Comparison of ENCODE assay signal across 18 cellular contexts in genomic region chr12:63961543-63961942, GRCh38.
DNase-seq lines count a peak whose midpoint lies in the region; ATAC-seq, FAIRE-seq and TF ChIP-seq lines count a peak whose summit lies in the region.
"Had no signal": no experiment of that assay in that cellular context is flagged by ENCODE, and none has a peak within 500 bp of the region (broad histone marks: within the 10 kb centered on the region; RNA-seq: fewer than 3 reads in every experiment).

No MANE protein-coding gene starts in this region.

- H3K27ac Mint-ChIP-seq in osteocyte (ENCODE audit: unreplicated experiment): peak overlapping the region; percentile 31
- H3K27ac Mint-ChIP-seq: B cell; CD4-positive, alpha-beta T cell; H9 had no signal

- no peak for FAIRE-seq in A549 (lab: Jason Lieb, UNC)
- no peak for FAIRE-seq in K562 (lab: Jason Lieb, UNC)
- FAIRE-seq: D721Med, H1 had no signal

- H3K4me1 Mint-ChIP-seq in osteocyte (ENCODE audit: unreplicated experiment): peaks cover 11% of the 10 kb centered on the region
- H3K4me1 Mint-ChIP-seq: B cell had no signal

- H3K27me3 Mint-ChIP-seq in osteocyte (ENCODE audit: unreplicated experiment): no peaks in the 10 kb centered on the region
- H3K27me3 Mint-ChIP-seq: CD4-positive, alpha-beta T cell had no signal

- intact Hi-C loops in K562 (cut with micrococcal nuclease) (no loop called here), uterus (cut with DNase I; ENCODE audit: low total_unique reads) (no loop called here)

- H3K36me3 ChIP-seq in K562 (ENCODE audit: control insufficient read depth, insufficient read depth, low read length) (no peaks in the 10 kb centered on the region), uterus (no peaks in the 10 kb centered on the region)

- DNase-seq in A549 (ENCODE audit: low read depth in 1 of 2, low spot score in 1 of 2): no peak
- DNase-seq in K562 (ENCODE audit: extremely low read depth in 1 of 4, low spot score in 3 of 4): no peak
- DNase-seq in fibroblast of peridontal ligament (ENCODE audit: extremely low read depth): peak; percentile 54
- DNase-seq in osteocyte (ENCODE audit: extremely low spot score, unreplicated experiment): no peak
- no peak for DNase-seq in uterus
- no peak for DNase-seq in CD1c-positive myeloid dendritic cell (ENCODE audit: extremely low spot score)
- DNase-seq: 8988T; C1 segment of cervical spinal cord; Caco-2; CD4-positive, alpha-beta T cell; DMS79; GF-D8; H9; KBM-7 had no signal

- no peak overlapping the region for H3K9ac ChIP-seq in K562 (ENCODE audit: insufficient read depth in 1 of 2, low read depth in 2 of 2, low read length in 2 of 2)

- no peaks in the 10 kb centered on the region for H3K79me2 ChIP-seq in K562 (ENCODE audit: control insufficient read depth, insufficient read depth, low read length)

- H3K4me3 Mint-ChIP-seq in osteocyte (ENCODE audit: unreplicated experiment): no peak overlapping the region
- H3K4me3 Mint-ChIP-seq: B cell; CD4-positive, alpha-beta T cell; H9 had no signal

- H4K20me1 ChIP-seq in K562 (replicated peaks; ENCODE audit: control insufficient read depth, insufficient read depth, low read length): no peaks in the 10 kb centered on the region

- no peaks in the 10 kb centered on the region for H3K9me3 Mint-ChIP-seq in osteocyte (ENCODE audit: unreplicated experiment)
- H3K9me3 Mint-ChIP-seq: CD4-positive, alpha-beta T cell; H9 had no signal

- H3K27ac ChIP-seq in A549 (no peak overlapping the region), K562 (ENCODE audit: extremely low read depth, low read depth, low read length) (no peak overlapping the region), uterus (no peak overlapping the region)

- no TSS peak for BruUV-seq in K562 (replicated peaks; lab: Mats Ljungman, UMichigan)

- TF ChIP-seq EP300 in A549 (IDR thresholded peaks at IDR 0.05) (no peak), K562 (IDR thresholded peaks at IDR 0.05; ENCODE audit: low read length) (no peak)

- H3K4me3 ChIP-seq in A549 (no peak overlapping the region), K562 (no peak overlapping the region), uterus (no peak overlapping the region)

- POLR2A ChIA-PET in A549 (lab: Yijun Ruan, JAX): no interaction called here
- POLR2A ChIA-PET in K562 (lab: Yijun Ruan, JAX): no interaction called here

- H3K9me3 ChIP-seq in A549: no peaks in the 10 kb centered on the region
- H3K9me3 ChIP-seq in K562 (replicated peaks; ENCODE audit: control insufficient read depth, insufficient read depth, low read depth, low read length): no peaks in the 10 kb centered on the region
- H3K9me3 ChIP-seq in uterus: no peaks in the 10 kb centered on the region
- H3K9me3 ChIP-seq: Caco-2 had no signal

- ATAC-seq in A549 (0 out of 6 replicates have a peak, but pooled peaks of 1 of the 2 experiments have one; percentile 39), K562 (no peak), HG02884 (IDR thresholded peaks at IDR 0.05; ENCODE audit: unreplicated experiment) (no peak)

- CTCF ChIA-PET in A549 (lab: Yijun Ruan, JAX): interaction anchor here (2.7 kb wide), 1 partner anchor 117 kb away, joined by 9 read pairs; the partner anchor contains the start of gene SRGAP1
- CTCF ChIA-PET in K562 (lab: Yijun Ruan, JAX; ENCODE audit: low intra/inter-chr PET ratio): no interaction called here

- no peak overlapping the region for H3K4me2 ChIP-seq in A549
- H3K4me2 ChIP-seq in K562 (ENCODE audit: insufficient read depth, low read length): no peak overlapping the region

- peaks cover 13% of the 10 kb centered on the region for H3K4me1 ChIP-seq in A549
- no peaks in the 10 kb centered on the region for H3K4me1 ChIP-seq in K562 (replicated peaks in 1 of 2; ENCODE audit: control insufficient read depth in 2 of 2, insufficient read depth in 2 of 2, low read length in 2 of 2)
- no peaks in the 10 kb centered on the region for H3K4me1 ChIP-seq in uterus
- H3K4me1 ChIP-seq: Caco-2 had no signal

- H3K9me1 ChIP-seq in K562 (ENCODE audit: control insufficient read depth, insufficient read depth, low read length): no peaks in the 10 kb centered on the region

- TF ChIP-seq POLR2A in A549 (IDR thresholded peaks at IDR 0.05; ENCODE audit: low read length) (no peak), K562 (conservative IDR thresholded peaks at IDR 0.05) (no peak), uterus (IDR thresholded peaks at IDR 0.05) (no peak)

- no peak for TF ChIP-seq CTCF in A549 (IDR thresholded peaks at IDR 0.05)
- no peak for TF ChIP-seq CTCF in K562 (IDR thresholded peaks at IDR 0.05 in 2 of 3, conservative IDR thresholded peaks at IDR 0.05 in 1 of 3; ENCODE audit: insufficient read depth in 2 of 3, low read depth in 1 of 3, low read length in 3 of 3)
- no peak for TF ChIP-seq CTCF in osteocyte (IDR thresholded peaks at IDR 0.05)
- no peak for TF ChIP-seq CTCF in uterus (IDR thresholded peaks at IDR 0.05)

- H3K27me3 ChIP-seq in K562 (ENCODE audit: control insufficient read depth in 2 of 2, insufficient read depth in 2 of 2, low read length in 2 of 2) (no peaks in the 10 kb centered on the region; a peak in 1 of 5 replicates), uterus (no peaks in the 10 kb centered on the region)

- H2AFZ ChIP-seq in K562 (ENCODE audit: low read depth, low read length): no peak overlapping the region

- TF ChIP-seq RAD21 in A549 (conservative IDR thresholded peaks at IDR 0.05 in 1 of 2, IDR thresholded peaks at IDR 0.05 in 1 of 2) (no peak), K562 (CRISPR knock-in tag; conservative IDR thresholded peaks at IDR 0.05 in 1 of 2, IDR thresholded peaks at IDR 0.05 in 1 of 2) (no peak)

- in situ Hi-C loops in K562 (cut with MboI): no loop called here

- 94% methylated on average over 3 of the region's 3 CpGs for WGBS in A549 (ENCODE audit: missing lambda C conversion rate)
- WGBS in K562 (ENCODE audit: insufficient coverage, low coverage, missing lambda C conversion rate): 0% methylated on average over 3 of the region's 3 CpGs

- no peaks in the 10 kb centered on the region for H3K36me3 Mint-ChIP-seq in osteocyte (ENCODE audit: unreplicated experiment)

TF ChIP-seq in A549, 52 proteins besides CTCF, POLR2A, EP300 and RAD21:
- TF ChIP-seq RFX5 (IDR thresholded peaks at IDR 0.05) (no peak), HOXB5 (CRISPR knock-in tag; IDR thresholded peaks at IDR 0.05) (no peak), MAFK (IDR thresholded peaks at IDR 0.05; ENCODE audit: partially characterized antibody) (peak; percentile 91)

TF ChIP-seq in K562, 482 proteins besides CTCF, POLR2A, EP300 and RAD21:
- no peak for TF ChIP-seq SFPQ (IDR thresholded peaks at IDR 0.05; ENCODE audit: low read depth, low read length)
- peak; percentile 25; the same call in 1 of the 2 replicates for TF ChIP-seq ZNF316 (IDR thresholded peaks at IDR 0.05)

Comparison
In these comparisons a context has a peak if more than half of its experiments do, and no peak if none do; other contexts are left out.
1. Of the 35 proteins assayed by ChIP-seq in both K562 and A549: peak only in K562: none; only in A549: MAFK; in both: none; in neither: 34.